In the genomic region with DNA sequence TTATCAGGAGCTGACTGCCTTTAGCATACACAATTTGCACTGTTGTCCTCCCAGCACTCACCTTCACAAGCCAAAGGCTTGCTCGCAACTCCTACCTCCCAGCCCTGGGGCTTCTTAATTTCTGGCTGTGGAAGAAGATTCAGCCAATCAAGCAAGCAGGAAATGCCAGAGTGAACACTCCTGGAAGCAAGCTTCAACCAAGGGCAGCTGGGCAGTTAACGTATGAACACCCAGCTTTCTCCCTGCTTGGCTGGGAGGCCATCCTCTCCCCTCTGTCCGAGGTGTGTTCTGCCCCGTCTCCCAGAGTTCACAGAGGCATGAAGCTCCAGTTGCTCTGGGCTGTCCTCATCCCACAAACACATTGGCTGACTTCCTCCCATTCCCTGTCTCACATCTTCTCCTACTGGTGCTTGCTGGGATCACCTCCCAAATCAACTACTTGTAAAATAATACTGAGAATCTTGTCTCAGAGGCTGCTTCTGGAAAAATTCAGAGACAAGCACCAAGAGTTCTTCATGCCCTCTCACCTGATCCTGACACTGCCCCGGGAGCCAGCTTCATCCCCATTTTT, we compare ENCODE assay signal across 14 cellular contexts. TPM values are rescaled to one million over a fixed set of nuclear protein-coding genes. Genes with fewer than 3 reads are reported as not detected.
DNase-seq lines count a peak whose midpoint lies in the region; TF ChIP-seq lines count a peak whose summit lies in the region.
"Had no signal": no experiment of that assay in that cellular context is flagged by ENCODE, and none has a peak within 500 bp of the region (broad histone marks: within the 10 kb centered on the region; RNA-seq: fewer than 3 reads in every experiment).

No MANE protein-coding gene starts in this region.

- H3K27me3 ChIP-seq in PC-9 (ENCODE audit: insufficient read depth, low read depth) (peaks cover 38% of the 10 kb centered on the region), parathyroid adenoma (ENCODE audit: control insufficient read depth, insufficient read depth, low read length) (no peaks in the 10 kb centered on the region)

- no peak overlapping the region for H3K9ac ChIP-seq in parathyroid adenoma

- POLR2A ChIA-PET in PC-9 (lab: Charles Lee; ENCODE audit: unreplicated experiment), result interaction anchor here (0.6 kb wide), 1 partner anchor 388 kb away, joined by 3 read pairs; no protein-coding TSS in a partner anchor

- H3K9me3 ChIP-seq in PC-9 (ENCODE audit: insufficient read depth, low read depth) (no peaks in the 10 kb centered on the region), parathyroid adenoma (ENCODE audit: control insufficient read depth, low read length) (no peaks in the 10 kb centered on the region)

- no TSS peak for BruUV-seq in PC-9 (replicated peaks; lab: Mats Ljungman, UMichigan)

- H3K4me1 ChIP-seq in PC-9 (replicated peaks; ENCODE audit: insufficient read depth), result no peaks in the 10 kb centered on the region
- H3K4me1 ChIP-seq in parathyroid adenoma, result no peaks in the 10 kb centered on the region
- H3K4me1 ChIP-seq: spleen had no signal

- intact Hi-C loops in PC-9 (cut with micrococcal nuclease; ENCODE audit: unreplicated experiment), result loop anchor here (10.0 kb wide), 1 partner anchor 1022 kb away; no protein-coding TSS in a partner anchor

- H3K4me2 ChIP-seq in PC-9 (no peak overlapping the region), parathyroid adenoma (ENCODE audit: low read length) (no peak overlapping the region)

- H3K4me3 ChIP-seq in PC-9, result no peak overlapping the region
- no peak overlapping the region for H3K4me3 ChIP-seq in fibroblast of pulmonary artery (replicated peaks; ENCODE audit: low read depth, low read length)
- H3K4me3 ChIP-seq in parathyroid adenoma (ENCODE audit: low read depth, low read length), result no peak overlapping the region
- H3K4me3 ChIP-seq: spleen had no signal

- no peaks in the 10 kb centered on the region for H3K36me3 ChIP-seq in PC-9 (ENCODE audit: low read depth)
- no peaks in the 10 kb centered on the region for H3K36me3 ChIP-seq in parathyroid adenoma (ENCODE audit: control insufficient read depth, insufficient read depth, low read length)
- H3K36me3 ChIP-seq: spleen had no signal

- CTCF ChIA-PET in PC-9 (lab: Charles Lee), result interaction anchor here (0.7 kb wide), 1 partner anchor 250 kb away, joined by 3 read pairs; no protein-coding TSS in a partner anchor

- H3F3A ChIP-seq in PC-9 (ENCODE audit: insufficient read depth, low read depth), result no peaks in the 10 kb centered on the region

- no peaks in the 10 kb centered on the region for H4K20me1 ChIP-seq in PC-9 (ENCODE audit: insufficient read depth)

- no peaks in the 10 kb centered on the region for H3K9me2 ChIP-seq in PC-9 (ENCODE audit: insufficient read depth)

- TF ChIP-seq CTCF in PC-9 (conservative IDR thresholded peaks at IDR 0.05), result peak; percentile 43; the same call in 1 of the 2 replicates
- peak; percentile 21 for TF ChIP-seq CTCF in fibroblast of pulmonary artery (IDR thresholded peaks at IDR 0.05; ENCODE audit: low read length, missing control alignments)
- no peak for TF ChIP-seq CTCF in parathyroid adenoma (IDR thresholded peaks at IDR 0.05)

- H3K79me2 ChIP-seq in PC-9 (ENCODE audit: low read depth) (no peaks in the 10 kb centered on the region), parathyroid adenoma (no peaks in the 10 kb centered on the region)

- H3K27ac ChIP-seq in PC-9 (no peak overlapping the region), parathyroid adenoma (no peak overlapping the region)
- H3K27ac ChIP-seq: spleen had no signal

- DNase-seq in DMS53 (lab: John Stamatoyannopoulos, UW), result peak; percentile 21
- no peak for DNase-seq in DMS53 treated with DMSO at 0.1 percent for 48 hours (lab: John Stamatoyannopoulos, UW; ENCODE audit: unreplicated experiment)
- no peak for DNase-seq in PC-9
- DNase-seq in fibroblast of pulmonary artery (ENCODE audit: low read depth), result peak; percentile 30
- DNase-seq in activated T-cell treated with anti-CD3 and anti-CD28 coated beads, Interleukin-2, amount 50 U/mL, for 1 hour, result no peak
- DNase-seq in NCI-H2196 treated with DMSO at 0.1 percent for 48 hours (lab: John Stamatoyannopoulos, UW; ENCODE audit: unreplicated experiment), result no peak
- no peak for DNase-seq in NCI-H1092 (lab: John Stamatoyannopoulos, UW)
- DNase-seq: 8988T; activated CD8-positive, alpha-beta T cell treated with anti-CD3 and anti-CD28 coated beads for 36 hours; activated naive CD4-positive, alpha-beta T cell treated with anti-CD3 and anti-CD28 coated beads, Interleukin-2, amount 10 ng/mL, durations not matched to agents 7 days and 5 days; DND-41; NCI-H1436 treated with DMSO at 0.1 percent for 48 hours; spleen had no signal

- H2AFZ ChIP-seq in PC-9, result no peak overlapping the region
- peak overlapping the region; percentile 60 for H2AFZ ChIP-seq in parathyroid adenoma

RNA-seq across cellular contexts. Expression of a gene that starts 15.3 kb away (rescaled TPM):
- total RNA-seq in PC-9 (2021), result 100 and 136 TPM in 2 replicates

Comparison
In these comparisons a context has a peak if more than half of its experiments do, and no peak if none do; other contexts are left out.
1. DNase-seq: peak in DMS53 (single experiment) and fibroblast of pulmonary artery (single experiment); none in DMS53 treated with DMSO at 0.1 percent for 48 hours (single experiment), PC-9 (0 of 2), activated T-cell treated with anti-CD3 and anti-CD28 coated beads, Interleukin-2, amount 50 U/mL, for 1 hour (single experiment), NCI-H2196 treated with DMSO at 0.1 percent for 48 hours (single experiment) and NCI-H1092 (single experiment).